Comparison of ENCODE assay signal across 27 cellular contexts in genomic region chr3:25237602-25238001, GRCh38.
"Had no signal": no experiment of that assay in that cellular context is flagged by ENCODE, and none has a peak within 500 bp of the region (broad histone marks: within the 10 kb centered on the region; RNA-seq: fewer than 3 reads in every experiment).

No MANE protein-coding gene starts in this region.

- DNase-seq: stimulated activated CD4-positive, alpha-beta T cell treated with anti-CD3 and anti-CD28 coated beads, Interleukin-2, amount 100 ng/mL, for 48 hours; stimulated activated CD4-positive, alpha-beta T cell treated with anti-CD3 and anti-CD28 coated beads, Interleukin-4, amount 100 ng/mL, for 1 hour; stimulated activated CD4-positive, alpha-beta T cell treated with anti-CD3 and anti-CD28 coated beads, Interleukin-4, amount 100 ng/mL, for 24 hours; stimulated activated CD4-positive, alpha-beta T cell treated with anti-CD3 and anti-CD28 coated beads, Interleukin-4, amount 100 ng/mL, for 4 hours; stimulated activated CD8-positive, alpha-beta memory T cell treated with anti-CD3 and anti-CD28 coated beads, Interleukin-4, amount 100 ng/mL, for 48 hours; stimulated activated naive B cell treated with anti-CD40 and anti-IgM and Interleukin-4, amounts not matched to agents 10 μg/mL and 1 μg/mL and 100 μg/mL, for 72 hours; stimulated activated naive CD4-positive, alpha-beta T cell; stimulated activated naive CD4-positive, alpha-beta T cell treated with Interleukin-2 at 50 U/mL for 16 hours; stimulated activated naive CD8-positive, alpha-beta T cell treated with anti-CD3 and anti-CD28 coated beads, Interleukin-15, amount 100 ng/mL, for 72 hours; stimulated activated naive CD8-positive, alpha-beta T cell treated with anti-CD3 and anti-CD28 coated beads, Interleukin-15, Interleukin-2, amounts not matched to agents 100 U/mL and 50 U/mL, for 24 hours; stomach; substantia nigra; testis; thyroid gland; tibial artery; transverse colon; trophoblast cell; upper lobe of left lung; upper lobe of right lung; uterus had no signal

- H3K4me3 ChIP-seq: stomach, suprapubic skin, testis, thoracic aorta, thyroid gland, tibial artery, tibial nerve, transverse colon, upper lobe of left lung, upper lobe of right lung, uterus, vagina had no signal

- ATAC-seq: stimulated activated effector memory CD8-positive, alpha-beta T cell treated with anti-CD3 and anti-CD28 coated beads, Interleukin-12 subunit alpha, Interleukin-12 subunit beta, amount 100 ng/mL, for 72 hours; stimulated activated memory B cell treated with anti-CD40 and anti-IgM and Interleukin-4, amounts not matched to agents 10 μg/mL and 1 μg/mL and 100 μg/mL, for 72 hours; stimulated activated naive B cell treated with anti-CD40 and anti-IgM and Interleukin-4, amounts not matched to agents 10 μg/mL and 1 μg/mL and 100 μg/mL, for 72 hours; stimulated activated naive CD8-positive, alpha-beta T cell treated with anti-CD3 and anti-CD28 coated beads, Interleukin-15, amount 100 ng/mL, for 72 hours; stimulated activated naive CD8-positive, alpha-beta T cell treated with anti-CD3 and anti-CD28 coated beads, Interleukin-15, Interleukin-2, amounts not matched to agents 100 U/mL and 50 U/mL, for 24 hours; upper lobe of right lung had no signal

- H3K27ac ChIP-seq: stomach, suprapubic skin, testis, thoracic aorta, thyroid gland, tibial artery, tibial nerve, transverse colon, upper lobe of left lung, upper lobe of right lung, uterus, vagina had no signal

- H3K36me3 ChIP-seq: stomach, suprapubic skin, thoracic aorta, thyroid gland, tibial artery, tibial nerve, transverse colon, upper lobe of left lung, upper lobe of right lung, uterus, vagina had no signal

- FAIRE-seq: urothelium cell line had no signal

- H3K9me3 ChIP-seq: suprapubic skin, testis, thyroid gland, transverse colon, upper lobe of left lung, upper lobe of right lung, uterus, vagina had no signal

- H3K27me3 ChIP-seq: stomach, suprapubic skin, testis, thyroid gland, tibial artery, tibial nerve, transverse colon, upper lobe of left lung, upper lobe of right lung, uterus, vagina had no signal

- H3K4me1 ChIP-seq: stomach, suprapubic skin, testis, tibial artery, tibial nerve, upper lobe of left lung, upper lobe of right lung, uterus had no signal
